Comparison of ENCODE assay signal across 36 cellular contexts in the genomic region with DNA sequence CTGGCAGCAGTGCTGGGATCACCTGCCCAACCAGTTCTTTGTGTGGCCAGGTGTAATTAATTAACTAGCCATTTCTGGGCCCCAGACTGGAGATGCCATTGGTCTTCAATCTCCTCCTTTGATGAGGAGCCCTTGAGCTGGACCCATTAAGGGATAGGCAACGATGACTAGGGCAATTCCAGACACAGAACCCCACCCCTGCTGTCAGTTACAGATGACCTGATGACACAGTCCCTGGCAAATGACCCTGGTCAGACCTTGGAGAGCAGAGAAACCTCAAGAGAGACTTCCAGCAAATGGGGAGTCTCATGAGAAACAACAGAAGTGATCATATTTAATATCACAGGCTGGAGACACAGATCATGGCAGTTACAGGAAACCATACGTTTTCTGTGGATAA.
"Had no signal": no experiment of that assay in that cellular context is flagged by ENCODE, and none has a peak within 500 bp of the region (broad histone marks: within the 10 kb centered on the region; RNA-seq: fewer than 3 reads in every experiment).

No MANE protein-coding gene starts in this region.

- H3K9me3 ChIP-seq: adrenal gland had no signal

- H3K4me3 ChIP-seq: adrenal gland, body of pancreas, breast epithelium had no signal

- H3K27me3 ChIP-seq: adrenal gland, body of pancreas, brain microvascular endothelial cell, breast epithelium had no signal

- H3K4me1 Mint-ChIP-seq: activated CD4-positive, alpha-beta T cell treated with anti-CD3 and anti-CD28 coated beads, Interleukin-2, amount 10 ng/mL, durations not matched to agents 24 days and 14 days; activated T-helper 17 cell treated with anti-CD3 and anti-CD28 coated beads, Interleukin-2, amount 50 U/mL, for 72 hours had no signal

- DNase-seq: activated B cell treated with CpG ODN at 0.5 μM for 24 hours; activated CD4-positive, alpha-beta memory T cell treated with anti-CD3 and anti-CD28 coated beads for 36 hours; activated CD4-positive, alpha-beta T cell treated with anti-CD3 and anti-CD28 coated beads for 4 hours; activated CD4-positive, alpha-beta T cell treated with anti-CD3 and anti-CD28 coated beads, Interleukin-2, amount 10 ng/mL, durations not matched to agents 24 days and 14 days; activated CD4-positive, alpha-beta T cell treated with anti-CD3 and anti-CD28 coated beads, Interleukin-2, amount 50 U/mL, for 1 hour; activated CD4-positive, alpha-beta T cell treated with anti-CD3 and anti-CD28 coated beads, Interleukin-2, amount 50 U/mL, for 4 hours; activated CD4-positive, CD25-positive, alpha-beta regulatory T cell treated with anti-CD3 and anti-CD28 coated beads, Interleukin-2, amount 50 U/mL, for 72 hours; activated CD8-positive, alpha-beta memory T cell treated with anti-CD3 and anti-CD28 coated beads, Interleukin-2, amount 50 U/mL, for 4 hours; activated CD8-positive, alpha-beta T cell treated with anti-CD3 and anti-CD28 coated beads for 36 hours; activated effector memory CD4-positive, alpha-beta T cell treated with anti-CD3 and anti-CD28 coated beads, Interleukin-2, amount 50 U/mL, for 16 hours; activated gamma-delta T cell treated with Interleukin-2 at 50 U/mL for 16 hours; activated naive CD4-positive, alpha-beta T cell; activated naive CD4-positive, alpha-beta T cell treated with anti-CD3 and anti-CD28 coated beads for 36 hours; activated naive CD4-positive, alpha-beta T cell treated with anti-CD3 and anti-CD28 coated beads, Interleukin-2, amount 50 U/mL, for 16 hours; activated naive CD8-positive, alpha-beta T cell treated with anti-CD3 and anti-CD28 coated beads for 36 hours; activated T-cell treated with anti-CD3 and anti-CD28 coated beads for 4 hours; activated T-cell treated with anti-CD3 and anti-CD28 coated beads, Interleukin-2, amount 50 U/mL, for 1 hour; activated T-cell treated with anti-CD3 and anti-CD28 coated beads, Interleukin-2, amount 50 U/mL, for 4 hours; activated T-cell treated with anti-CD3 and anti-CD28 coated beads, Interleukin-2, amount 50 U/mL, for 72 hours; adrenal gland; amniotic stem cell; aorta; body of pancreas; brain microvascular endothelial cell; central memory CD4-positive, alpha-beta T cell; T-helper 1 cell; T-helper 2 cell; T-helper 9 cell had no signal

- ATAC-seq: activated CD8-positive, alpha-beta T cell treated with anti-CD3 and anti-CD28 coated beads for 36 hours; activated naive CD4-positive, alpha-beta T cell treated with anti-CD3 and anti-CD28 coated beads, Interleukin-2, amount 50 U/mL, for 72 hours; activated T-cell treated with anti-CD3 and anti-CD28 coated beads, Interleukin-2, amount 50 U/mL, for 4 hours; activated T-cell treated with anti-CD3 and anti-CD28 coated beads, Interleukin-2, amount 50 U/mL, for 72 hours; activated T-helper 17 cell treated with anti-CD3 and anti-CD28 coated beads, Interleukin-2, amount 50 U/mL, for 72 hours; body of pancreas had no signal

- FAIRE-seq: astrocyte had no signal

- H3K36me3 ChIP-seq: adrenal gland, brain microvascular endothelial cell, breast epithelium had no signal

- H3K4me1 ChIP-seq: breast epithelium had no signal

- H3K4me3 Mint-ChIP-seq: activated B cell treated with CpG ODN at 0.5 μM for 24 hours; activated CD4-positive, alpha-beta memory T cell treated with anti-CD3 and anti-CD28 coated beads for 36 hours; activated CD4-positive, alpha-beta T cell treated with anti-CD3 and anti-CD28 coated beads, Interleukin-2, amount 10 ng/mL, durations not matched to agents 24 days and 14 days; activated CD8-positive, alpha-beta T cell treated with anti-CD3 and anti-CD28 coated beads for 36 hours; activated naive CD4-positive, alpha-beta T cell treated with anti-CD3 and anti-CD28 coated beads for 36 hours; activated naive CD8-positive, alpha-beta T cell treated with anti-CD3 and anti-CD28 coated beads for 36 hours; activated T-cell treated with anti-CD3 and anti-CD28 coated beads, Interleukin-2, amount 50 U/mL, for 4 hours; activated T-cell treated with anti-CD3 and anti-CD28 coated beads, Interleukin-2, amount 50 U/mL, for 72 hours; activated T-helper 1 cell treated with anti-CD3 and anti-CD28 coated beads, Interleukin-12 subunit alpha, Interleukin-12 subunit beta, Interleukin-2, Interleukin-4 antibody, amounts not matched to agents 30 ng/mL and 10 ng/mL and 1 ng/mL, durations not matched to agents 14 hours and 24 hours and 36 hours; activated T-helper 17 cell treated with anti-CD3 and anti-CD28 coated beads, Interleukin-2, amount 50 U/mL, for 72 hours; T-helper 1 cell treated with Interleukin-12 subunit alpha and Interleukin-12 subunit beta and Interleukin-4 antibody, amounts not matched to agents 30 μg/mL and 1 μg/mL, for 36 hours; T-helper 2 cell treated with Interferon-gamma antibody and Interleukin-4, amounts not matched to agents 5 μg/mL and 100 μg/mL, for 36 hours had no signal

- H3K27me3 Mint-ChIP-seq: activated B cell treated with CpG ODN at 0.5 μM for 24 hours; activated CD4-positive, alpha-beta memory T cell treated with anti-CD3 and anti-CD28 coated beads for 36 hours; activated CD4-positive, alpha-beta T cell treated with anti-CD3 and anti-CD28 coated beads, Interleukin-2, amount 10 ng/mL, durations not matched to agents 24 days and 14 days; activated CD8-positive, alpha-beta T cell treated with anti-CD3 and anti-CD28 coated beads for 36 hours; activated naive CD8-positive, alpha-beta T cell treated with anti-CD3 and anti-CD28 coated beads for 36 hours; activated T-helper 17 cell treated with anti-CD3 and anti-CD28 coated beads, Interleukin-2, amount 50 U/mL, for 72 hours had no signal

- H3K27ac ChIP-seq: adrenal gland, body of pancreas, brain microvascular endothelial cell, breast epithelium, VCaP had no signal

- H3K27ac Mint-ChIP-seq: activated B cell treated with CpG ODN at 0.5 μM for 24 hours; activated CD4-positive, alpha-beta memory T cell treated with anti-CD3 and anti-CD28 coated beads for 36 hours; activated CD4-positive, alpha-beta T cell treated with anti-CD3 and anti-CD28 coated beads, Interleukin-2, amount 10 ng/mL, durations not matched to agents 24 days and 14 days; activated CD8-positive, alpha-beta T cell treated with anti-CD3 and anti-CD28 coated beads for 36 hours; activated naive CD4-positive, alpha-beta T cell treated with anti-CD3 and anti-CD28 coated beads for 36 hours; activated naive CD8-positive, alpha-beta T cell treated with anti-CD3 and anti-CD28 coated beads for 36 hours; activated T-cell treated with anti-CD3 and anti-CD28 coated beads, Interleukin-2, amount 50 U/mL, for 72 hours; activated T-helper 1 cell treated with anti-CD3 and anti-CD28 coated beads, Interleukin-12 subunit alpha, Interleukin-12 subunit beta, Interleukin-2, Interleukin-4 antibody, amounts not matched to agents 30 ng/mL and 10 ng/mL and 1 ng/mL, durations not matched to agents 14 hours and 24 hours and 36 hours; activated T-helper 17 cell treated with anti-CD3 and anti-CD28 coated beads, Interleukin-2, amount 50 U/mL, for 72 hours; T-helper 1 cell treated with Interleukin-12 subunit alpha and Interleukin-12 subunit beta and Interleukin-4 antibody, amounts not matched to agents 30 μg/mL and 1 μg/mL, for 36 hours; T-helper 2 cell treated with Interferon-gamma antibody and Interleukin-4, amounts not matched to agents 5 μg/mL and 100 μg/mL, for 36 hours had no signal
